Comparison of ENCODE assay signal across 15 cellular contexts in the genomic region with DNA sequence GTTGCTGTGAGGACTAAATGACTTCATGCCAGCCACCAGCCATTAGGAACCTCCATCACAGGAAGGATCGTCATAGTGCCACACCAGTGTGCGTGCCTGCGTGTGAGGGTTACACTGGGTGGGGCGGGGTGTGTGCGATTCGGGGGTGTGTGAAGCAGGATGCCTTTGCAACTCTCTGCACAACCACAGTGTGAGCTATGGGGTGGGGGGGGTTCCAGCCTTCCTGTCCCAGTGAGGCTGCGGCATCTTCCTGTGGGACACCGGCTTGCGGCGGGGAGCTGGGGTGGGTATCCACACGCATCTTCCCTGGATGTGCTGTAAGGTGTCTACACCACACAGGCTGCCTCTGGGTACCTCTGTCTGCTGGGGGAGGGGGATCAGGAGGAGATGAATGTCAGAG. TPM values are rescaled to one million over a fixed set of nuclear protein-coding genes. Genes with fewer than 3 reads are reported as not detected.
DNase-seq lines count a peak whose midpoint lies in the region; ATAC-seq, FAIRE-seq and TF ChIP-seq lines count a peak whose summit lies in the region.
"Had no signal": no experiment of that assay in that cellular context is flagged by ENCODE, and none has a peak within 500 bp of the region (broad histone marks: within the 10 kb centered on the region; RNA-seq: fewer than 3 reads in every experiment).

No MANE protein-coding gene starts in this region.

- H2BK120ac ChIP-seq in H1 (replicated peaks; ENCODE audit: low read depth, low read length): no peak overlapping the region

- H3K27me3 Mint-ChIP-seq in CD14-positive monocyte (ENCODE audit: low read depth in 3 of 3): peaks cover 55 to 78% (median 63%) of the 10 kb centered on the region in 3 donors
- peaks cover 22 to 29% of the 10 kb centered on the region in 2 donors for H3K27me3 Mint-ChIP-seq in natural killer cell treated with Interleukin-12 subunit alpha and Interleukin-12 subunit beta and Interleukin-15 and Interleukin-18, amount 100 ng/mL, for 72 hours

- no peak for TF ChIP-seq POLR2A in H1 (IDR thresholded peaks at IDR 0.05; ENCODE audit: control extremely low read depth in 1 of 2, low read depth in 2 of 2, low read length in 2 of 2)

- H3K27ac ChIP-seq in H1 (ENCODE audit: low read depth, low read length): no peak overlapping the region
- H3K27ac ChIP-seq: breast epithelium, epithelial cell of prostate, PC-9, thoracic aorta had no signal

- no peak for TF ChIP-seq CTCF in CD14-positive monocyte (IDR thresholded peaks at IDR 0.05)
- no peak for TF ChIP-seq CTCF in D721Med (IDR thresholded peaks at IDR 0.05; ENCODE audit: insufficient read depth, missing control alignments)
- TF ChIP-seq CTCF in H1 (IDR thresholded peaks at IDR 0.05; ENCODE audit: control extremely low read depth in 1 of 3, insufficient read depth in 1 of 3, low read depth in 1 of 3, low read length in 3 of 3): no peak
- TF ChIP-seq CTCF in BE2C (IDR thresholded peaks at IDR 0.05; ENCODE audit: low read depth, low read length): no peak

- H3K56ac ChIP-seq in H1 (replicated peaks; ENCODE audit: insufficient read length, low read depth, low read length): no peak overlapping the region

- H3K23me2 ChIP-seq in H1 (ENCODE audit: low read depth, low read length): peaks cover 15% of the 10 kb centered on the region; the same call in 1 of the 2 replicates

- peak overlapping the region in 1 of 2 donors; percentile 76 for H3K4me3 Mint-ChIP-seq in CD14-positive monocyte
- peak overlapping the region; percentile 38 for H3K4me3 Mint-ChIP-seq in natural killer cell treated with Interleukin-12 subunit alpha and Interleukin-12 subunit beta and Interleukin-15 and Interleukin-18, amount 100 ng/mL, for 72 hours

- no peak overlapping the region; the same call in 1 of the 2 replicates for H4K8ac ChIP-seq in H1 (ENCODE audit: extremely low read depth, insufficient read depth, low read length)

- peak overlapping the region; percentile 72 to 96; a peak in 3 of 4 replicates for H3K4me2 ChIP-seq in H1 (ENCODE audit: insufficient read depth in 1 of 2, low read depth in 2 of 2, low read length in 2 of 2)
- H3K4me2 ChIP-seq: PC-9 had no signal

- H3K36me3 ChIP-seq in H1 (ENCODE audit: control insufficient read depth in 2 of 4, insufficient read depth in 4 of 4, low read length in 3 of 4): no peaks in the 10 kb centered on the region
- H3K36me3 ChIP-seq in BE2C: no peaks in the 10 kb centered on the region
- H3K36me3 ChIP-seq: breast epithelium, thoracic aorta had no signal

- H4K91ac ChIP-seq in H1 (replicated peaks; ENCODE audit: insufficient read length, low read length): no peak overlapping the region

- no peaks in the 10 kb centered on the region for H3K79me2 ChIP-seq in H1 (ENCODE audit: control insufficient read depth in 1 of 2, insufficient read depth in 2 of 2, low read length in 2 of 2)

- H4K5ac ChIP-seq in H1 (ENCODE audit: insufficient read length, low read depth, low read length): no peak overlapping the region

- H2AK5ac ChIP-seq in H1 (ENCODE audit: low read depth, low read length): no peak overlapping the region

- no peak overlapping the region for H2BK20ac ChIP-seq in H1 (ENCODE audit: low read length)

- H3K4ac ChIP-seq in H1 (replicated peaks; ENCODE audit: insufficient read length, low read depth, low read length): no peak overlapping the region

- H3K23ac ChIP-seq in H1 (ENCODE audit: insufficient read length): no peak overlapping the region

- intact Hi-C loops in CD14-positive monocyte (cut with micrococcal nuclease): loop anchor here (5.0 to 10.0 kb wide), 2 partner anchors 682 to 684 kb away; no protein-coding TSS in a partner anchor

- TF ChIP-seq EP300 in H1 (IDR thresholded peaks at IDR 0.05; ENCODE audit: borderline replicate concordance in 1 of 2, low read depth in 2 of 2, low read length in 2 of 2): no peak

- H2AFZ ChIP-seq in H1 (ENCODE audit: low read length): no peak overlapping the region
- H2AFZ ChIP-seq: PC-9 had no signal

- 90% methylated on average over 5 of the region's 11 CpGs; no CpG with 5 or more reads in 1 of the 2 experiments for WGBS in H1 (ENCODE audit: extremely low coverage in 1 of 2, insufficient coverage in 1 of 2, insufficient read length in 1 of 2, insufficient replicate concordance in 2 of 2, low coverage in 1 of 2, low lambda C conversion rate in 2 of 2, missing lambda C conversion rate in 1 of 2), 2 experiments

- no peak overlapping the region for H2BK15ac ChIP-seq in H1 (ENCODE audit: low read length)

- POLR2A ChIA-PET in H1 (lab: Charles Lee; ENCODE audit: partially characterized antibody): interaction anchor here (0.7 to 1.5 kb wide), 3 partner anchors 10 to 96 kb away, joined by 3 to 5 read pairs (median 4); no protein-coding TSS in a partner anchor

- peaks cover 50 to 63% (median 58%) of the 10 kb centered on the region in 4 experiments for H3K27me3 ChIP-seq in H1 (replicated peaks in 1 of 4; ENCODE audit: control insufficient read depth in 3 of 4, extremely low read depth in 1 of 4, insufficient read depth in 3 of 4, low read length in 3 of 4)
- H3K27me3 ChIP-seq in BE2C: peaks cover 47% of the 10 kb centered on the region

- FAIRE-seq in D721Med (lab: Jason Lieb, UNC): no peak
- no peak for FAIRE-seq in H1 (lab: Jason Lieb, UNC)

- no peak for TF ChIP-seq RAD21 in H1 (IDR thresholded peaks at IDR 0.05 in 1 of 2, conservative IDR thresholded peaks at IDR 0.05 in 1 of 2; ENCODE audit: low read depth in 2 of 2, low read length in 2 of 2)

- H3K4me3 ChIP-seq in H1 (ENCODE audit: extremely low read depth in 1 of 4, insufficient read depth in 2 of 4, low read depth in 3 of 4, low read length in 4 of 4) (peak overlapping the region in 1 of 4 experiments; percentile 77; a peak in 2 of 8 replicates), BE2C (ENCODE audit: low read depth, low read length) (no peak overlapping the region)
- H3K4me3 ChIP-seq: PC-9, thoracic aorta had no signal

- H3K9me3 ChIP-seq in H1 (ENCODE audit: insufficient read depth in 2 of 2, low read depth in 1 of 2, low read length in 1 of 2): no peaks in the 10 kb centered on the region
- H3K9me3 ChIP-seq in BE2C: no peaks in the 10 kb centered on the region
- H3K9me3 ChIP-seq: breast epithelium, thoracic aorta had no signal

- no peaks in the 10 kb centered on the region for H3K36me3 Mint-ChIP-seq in CD14-positive monocyte
- H3K36me3 Mint-ChIP-seq in natural killer cell treated with Interleukin-12 subunit alpha and Interleukin-12 subunit beta and Interleukin-15 and Interleukin-18, amount 100 ng/mL, for 72 hours: no peaks in the 10 kb centered on the region

- H3K79me1 ChIP-seq in H1 (ENCODE audit: low read depth, low read length): no peaks in the 10 kb centered on the region

- no peak overlapping the region for H3K27ac Mint-ChIP-seq in CD14-positive monocyte
- H3K27ac Mint-ChIP-seq in natural killer cell treated with Interleukin-12 subunit alpha and Interleukin-12 subunit beta and Interleukin-15 and Interleukin-18, amount 100 ng/mL, for 72 hours: no peak overlapping the region

- H3K18ac ChIP-seq in H1 (ENCODE audit: extremely low read depth, low read length): no peak overlapping the region

- H3K9me3 Mint-ChIP-seq in CD14-positive monocyte: peaks cover 6 to 21% (median 10%) of the 10 kb centered on the region in 7 donors
- no peaks in the 10 kb centered on the region for H3K9me3 Mint-ChIP-seq in natural killer cell treated with Interleukin-12 subunit alpha and Interleukin-12 subunit beta and Interleukin-15 and Interleukin-18, amount 100 ng/mL, for 72 hours

- H3K14ac ChIP-seq in H1 (ENCODE audit: insufficient read length): no peak overlapping the region

- no peaks in the 10 kb centered on the region for H4K20me1 ChIP-seq in H1 (replicated peaks in 1 of 2; ENCODE audit: control insufficient read depth in 1 of 2, insufficient read depth in 2 of 2, low read length in 2 of 2)

- CTCF ChIA-PET in H1 (lab: Charles Lee; ENCODE audit: partially characterized antibody): interaction anchor here (0.6 to 2.3 kb wide), 30 partner anchors 9 to 1186 kb away, joined by 3 to 11 read pairs (median 4); no protein-coding TSS in a partner anchor

- no peak overlapping the region for H2BK12ac ChIP-seq in H1 (ENCODE audit: low read depth, low read length)

- ATAC-seq in natural killer cell treated with Interleukin-12 subunit alpha and Interleukin-12 subunit beta and Interleukin-15 and Interleukin-18, amount 100 ng/mL, for 72 hours: peak in 1 of 2 donors; percentile 25
- ATAC-seq in HG02840 (IDR thresholded peaks at IDR 0.05; ENCODE audit: low FRiP score, unreplicated experiment) (no peak), GM18858 (IDR thresholded peaks at IDR 0.05; ENCODE audit: unreplicated experiment) (no peak)

- H3K4me1 ChIP-seq in H1 (replicated peaks in 1 of 4; ENCODE audit: control insufficient read depth in 3 of 4, insufficient read depth in 4 of 4, low read length in 3 of 4) (peaks cover 0 to 14% (median 7%) of the 10 kb centered on the region in 4 experiments; a peak in 5 of 7 replicates), BE2C (no peaks in the 10 kb centered on the region; the same call in 1 of the 2 replicates)

- peaks cover 5% of the 10 kb centered on the region for H3K4me1 Mint-ChIP-seq in CD14-positive monocyte
- peaks cover 9 to 11% of the 10 kb centered on the region in 2 donors for H3K4me1 Mint-ChIP-seq in natural killer cell treated with Interleukin-12 subunit alpha and Interleukin-12 subunit beta and Interleukin-15 and Interleukin-18, amount 100 ng/mL, for 72 hours (ENCODE audit: low read depth in 2 of 2)

- H3K9ac ChIP-seq in H1 (replicated peaks in 1 of 4; ENCODE audit: extremely low read depth in 1 of 4, low read depth in 3 of 4, low read length in 3 of 4): no peak overlapping the region

- peak; percentile 22 for DNase-seq in CD14-positive monocyte (ENCODE audit: low spot score)
- peak; percentile 27 for DNase-seq in D721Med (ENCODE audit: insufficient read length, low spot score)
- DNase-seq in H1 (ENCODE audit: low read depth in 1 of 2, low spot score in 2 of 2): no peak
- DNase-seq in natural killer cell treated with Interleukin-12 subunit alpha and Interleukin-12 subunit beta and Interleukin-15 and Interleukin-18, amount 100 ng/mL, for 72 hours (ENCODE audit: low spot score): no peak
- no peak for DNase-seq in BE2C
- DNase-seq in GOT3 (lab: John Stamatoyannopoulos, UW): no peak
- DNase-seq: midbrain, NCI-H2171 treated with DMSO at 0.1 percent for 48 hours, PC-9, T1000 had no signal

- no peak overlapping the region for H2BK5ac ChIP-seq in H1 (ENCODE audit: low read depth, low read length)

RNA-seq across cellular contexts. Expression of a gene that starts 6.8 kb away (rescaled TPM):
- polyA plus RNA-seq in CD14-positive monocyte (not detected), H1 (2011; rRNA removed) (4.5 and 4.8 TPM in 2 replicates)
- total RNA-seq in H1 (2021; fragmentation: NEBNext Ultra II Directional; extraction: Animal tissue kit (Norgen Biotek cat#: 25700)): 2.0 and 2.1 TPM in 2 replicates
- polyA plus RNA-seq in H1 (2011; cell fraction: cytosol; rRNA removed): 3.6 TPM
- polyA plus RNA-seq in H1 (2011; cell fraction: nucleus; rRNA removed): 2.8 TPM
- polyA plus RNA-seq in H1 (2012, experiment 1 of 2): 1.5 to 4.4 TPM (median 3.3 TPM) in 4 replicates
- 2.0 TPM for polyA plus RNA-seq in H1 (2012, experiment 2 of 2)
- polyA plus RNA-seq in H1 (2013, experiment 1 of 2): 3.3 TPM
- 3.5 TPM for polyA plus RNA-seq in H1 (2013, experiment 2 of 2)
- polyA minus RNA-seq in H1 (2011; rRNA and poly(A)+ RNA removed): 1.8 and 2.7 TPM in 2 replicates
- 3.5 TPM for polyA minus RNA-seq in H1 (2011; cell fraction: cytosol; rRNA and poly(A)+ RNA removed)
- 1.5 TPM for polyA minus RNA-seq in H1 (2011; cell fraction: nucleus; rRNA and poly(A)+ RNA removed)
- under 1 TPM in 1 of 2 donors, not detected in 1; 0.11 TPM for total RNA-seq in natural killer cell treated with Interleukin-12 subunit alpha and Interleukin-12 subunit beta and Interleukin-15 and Interleukin-18, amount 100 ng/mL, for 72 hours
- polyA plus RNA-seq in BE2C (2012; ENCODE audit: insufficient read depth, insufficient read length, low read depth): 0.23 TPM

Comparison
In these comparisons a context has a peak if more than half of its experiments do, and no peak if none do; other contexts are left out.
1. DNase-seq: peak in CD14-positive monocyte (single experiment) and D721Med (single experiment); none in H1 (0 of 2), natural killer cell treated with Interleukin-12 subunit alpha and Interleukin-12 subunit beta and Interleukin-15 and Interleukin-18, amount 100 ng/mL, for 72 hours (single experiment), BE2C (single experiment) and GOT3 (single experiment).